In genomic region chr3:138046084-138046483, GRCh38 we compare ENCODE assay signal across 20 cellular contexts. TPM values are rescaled to one million over a fixed set of nuclear protein-coding genes. Genes with fewer than 3 reads are reported as not detected.
DNase-seq lines count a peak whose midpoint lies in the region; ATAC-seq and TF ChIP-seq lines count a peak whose summit lies in the region.
"Had no signal": no experiment of that assay in that cellular context is flagged by ENCODE, and none has a peak within 500 bp of the region (broad histone marks: within the 10 kb centered on the region; RNA-seq: fewer than 3 reads in every experiment).

No MANE protein-coding gene starts in this region.

- H3K27me3 Mint-ChIP-seq in progenitor cell of endocrine pancreas = no peaks in the 10 kb centered on the region

- H3K36me3 ChIP-seq in right atrium auricular region = no peaks in the 10 kb centered on the region
- H3K36me3 ChIP-seq in esophagus muscularis mucosa = peaks cover 0 to 13% (median 0%) of the 10 kb centered on the region in 4 donors
- H3K36me3 ChIP-seq: BLaER1 had no signal

- H3K9me3 ChIP-seq in right atrium auricular region (no peaks in the 10 kb centered on the region), esophagus muscularis mucosa (no peaks in the 10 kb centered on the region)
- H3K9me3 ChIP-seq: BLaER1 had no signal

- H3K27me3 ChIP-seq in right atrium auricular region (no peaks in the 10 kb centered on the region), esophagus muscularis mucosa (no peaks in the 10 kb centered on the region)
- H3K27me3 ChIP-seq: BLaER1 had no signal

- no peaks in the 10 kb centered on the region for H3K9me3 Mint-ChIP-seq in progenitor cell of endocrine pancreas (ENCODE audit: low read depth)
- H3K9me3 Mint-ChIP-seq: CD14-positive monocyte, H9 had no signal

- H3K4me3 Mint-ChIP-seq in progenitor cell of endocrine pancreas (ENCODE audit: low read depth) = no peak overlapping the region
- H3K4me3 Mint-ChIP-seq: CD14-positive monocyte; CD4-positive, alpha-beta memory T cell; H9 had no signal

- no peak overlapping the region for H3K27ac ChIP-seq in right atrium auricular region
- no peak overlapping the region for H3K27ac ChIP-seq in esophagus muscularis mucosa (replicated peaks in 1 of 4)
- H3K27ac ChIP-seq: BLaER1, HL-60 had no signal

- 89% methylated on average over 3 of the region's 3 CpGs for WGBS in esophagus muscularis mucosa

- H3K4me3 ChIP-seq in right atrium auricular region = no peak overlapping the region
- no peak overlapping the region for H3K4me3 ChIP-seq in esophagus muscularis mucosa
- H3K4me3 ChIP-seq: BLaER1 had no signal

- no peak for TF ChIP-seq EP300 in esophagus muscularis mucosa (IDR thresholded peaks at IDR 0.05)

- DNase-seq in Right ventricle myocardium superior (no peak), right atrium auricular region (ENCODE audit: low spot score) (no peak), esophagus muscularis mucosa (ENCODE audit: extremely low spot score) (peak; percentile 31), progenitor cell of endocrine pancreas (ENCODE audit: low spot score, unreplicated experiment) (no peak), MV-4-11 (lab: John Stamatoyannopoulos, UW) (no peak), NCI-H128 (lab: John Stamatoyannopoulos, UW; ENCODE audit: unreplicated experiment) (no peak), occipital lobe (lab: John Stamatoyannopoulos, UW) (no peak)
- DNase-seq: 8988T; CD4-positive, alpha-beta memory T cell; DMS153; DMS79; GDM1; H9 had no signal

- peaks cover 1% of the 10 kb centered on the region for H3K4me1 Mint-ChIP-seq in progenitor cell of endocrine pancreas (ENCODE audit: low read depth)
- H3K4me1 Mint-ChIP-seq: CD14-positive monocyte; CD4-positive, alpha-beta memory T cell had no signal

- intact Hi-C loops in Right ventricle myocardium superior (cut with DNase I) = no loop called here
- intact Hi-C loops in esophagus muscularis mucosa (cut with DNase I) = no loop called here

- TF ChIP-seq CTCF in right atrium auricular region (IDR thresholded peaks at IDR 0.05) = no peak
- TF ChIP-seq CTCF in esophagus muscularis mucosa (IDR thresholded peaks at IDR 0.05) = no peak
- TF ChIP-seq CTCF in progenitor cell of endocrine pancreas (IDR thresholded peaks at IDR 0.05; ENCODE audit: unreplicated experiment) = no peak

- peak overlapping the region; percentile 76 for H3K27ac Mint-ChIP-seq in progenitor cell of endocrine pancreas
- H3K27ac Mint-ChIP-seq: CD14-positive monocyte; CD4-positive, alpha-beta memory T cell had no signal

- no peak for TF ChIP-seq POLR2A in esophagus muscularis mucosa (IDR thresholded peaks at IDR 0.05; ENCODE audit: low read depth)

- peaks cover 17% of the 10 kb centered on the region for H3K36me3 Mint-ChIP-seq in progenitor cell of endocrine pancreas (ENCODE audit: insufficient read depth)
- H3K36me3 Mint-ChIP-seq: CD14-positive monocyte; CD4-positive, alpha-beta memory T cell had no signal

- peak; percentile 60 for ATAC-seq in Right ventricle myocardium superior (ENCODE audit: poor library complexity)

- H3K4me1 ChIP-seq in right atrium auricular region = peaks cover 0 to 5% of the 10 kb centered on the region in 2 donors
- peaks cover 0 to 10% (median 5%) of the 10 kb centered on the region in 4 donors for H3K4me1 ChIP-seq in esophagus muscularis mucosa
- H3K4me1 ChIP-seq: BLaER1 had no signal

RNA-seq across cellular contexts. Expression of gene CLDN18, which starts 36.1 kb away (rescaled TPM):
- total RNA-seq in Right ventricle myocardium superior (not detected), right atrium auricular region (10 to 100 TPM in 1 of 2 donors, under 1 TPM in 1; 0.12 to 21.0 TPM), esophagus muscularis mucosa (under 1 TPM in 3 of 4 donors, not detected in 1; under 0.01 to 0.40 (median 0.39) TPM), progenitor cell of endocrine pancreas (19.5 and 22.2 TPM in 2 replicates), occipital lobe (not detected)
- total RNA-seq: A673; CD4-positive, alpha-beta memory T cell; Daoy; H1; H9; HT1080 had no signal
